Comparison of ENCODE assay signal across 11 cellular contexts in the genomic region with DNA sequence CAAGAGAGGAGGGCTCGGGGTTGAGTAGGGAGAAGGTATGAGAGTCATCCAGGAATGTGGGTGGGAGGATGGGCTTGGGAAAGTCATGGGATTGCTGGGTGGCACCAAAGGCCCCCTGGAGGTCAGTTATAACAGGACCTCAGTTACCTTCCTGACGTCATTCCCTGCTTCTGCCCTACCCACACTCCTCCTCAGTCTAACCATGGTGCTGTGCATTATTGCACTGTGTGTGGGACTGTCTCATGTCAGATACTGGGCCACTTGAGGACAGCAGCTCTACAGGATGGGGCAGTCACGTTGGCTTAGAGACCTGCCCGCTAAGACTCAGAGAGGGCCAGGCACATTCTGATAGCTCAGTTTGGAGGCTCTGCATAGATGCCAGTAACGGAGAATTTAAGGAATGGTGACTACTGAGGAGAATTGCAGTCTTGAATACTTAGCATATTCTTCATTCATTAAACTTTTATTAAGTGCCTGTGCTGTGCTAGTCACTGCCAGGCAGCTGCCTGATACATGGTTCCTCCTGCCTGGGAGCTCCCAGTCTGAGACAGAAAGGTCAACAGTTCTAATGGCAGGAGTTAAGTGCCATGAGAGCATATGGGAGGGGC.
A peak's percentile ranks its signal among the peaks of the same experiment; 100 is the strongest.
DNase-seq lines count a peak whose midpoint lies in the region; ATAC-seq, FAIRE-seq and TF ChIP-seq lines count a peak whose summit lies in the region.
"Had no signal": no experiment of that assay in that cellular context is flagged by ENCODE, and none has a peak within 500 bp of the region (broad histone marks: within the 10 kb centered on the region; RNA-seq: fewer than 3 reads in every experiment).

No MANE protein-coding gene starts in this region.

- H2BK12ac ChIP-seq in mesenchymal stem cell (ENCODE audit: low read length in 2 of 2): no peak overlapping the region

- no peaks in the 10 kb centered on the region for H3K4me1 Mint-ChIP-seq in endodermal cell
- H3K4me1 Mint-ChIP-seq: CD4-positive, alpha-beta memory T cell had no signal

- H4K8ac ChIP-seq in IMR-90 (ENCODE audit: low read depth in 2 of 2, low read length in 2 of 2): peak overlapping the region in 1 of 2 experiments; percentile 51; a peak in 1 of 4 replicates
- no peak overlapping the region for H4K8ac ChIP-seq in mesenchymal stem cell (ENCODE audit: low read length)

- H4K20me1 ChIP-seq in IMR-90 (ENCODE audit: insufficient read depth, low read length): no peaks in the 10 kb centered on the region

- POLR2A ChIA-PET in IMR-90 (lab: Charles Lee; ENCODE audit: unreplicated experiment): no interaction called here

- H3K4me2 ChIP-seq in IMR-90 (ENCODE audit: low read depth, low read length) (no peak overlapping the region), mesenchymal stem cell (ENCODE audit: low read length, poor library complexity, severe bottlenecking) (no peak overlapping the region)

- H4K91ac ChIP-seq in IMR-90 (ENCODE audit: insufficient read depth, low read depth, low read length) (peak overlapping the region; percentile 42; the same call in 1 of the 2 replicates), mesenchymal stem cell (ENCODE audit: low read length) (no peak overlapping the region)

- no peak overlapping the region for H2BK120ac ChIP-seq in IMR-90 (ENCODE audit: low read depth, low read length)
- no peak overlapping the region for H2BK120ac ChIP-seq in mesenchymal stem cell (ENCODE audit: low read depth, low read length)

- H2AFZ ChIP-seq in IMR-90 (replicated peaks; ENCODE audit: low read length, poor library complexity) (peak overlapping the region; percentile 28), mesenchymal stem cell (ENCODE audit: low read depth, low read length) (no peak overlapping the region)

- dilution Hi-C loops in IMR-90 (cut with HindIII; ENCODE audit: low sequenced_read_pairs, unreplicated experiment): no loop called here

- H2AK9ac ChIP-seq in IMR-90 (replicated peaks; ENCODE audit: low read depth, low read length, poor library complexity): no peak overlapping the region

- H3K36me3 Mint-ChIP-seq in endodermal cell (ENCODE audit: low read depth): no peaks in the 10 kb centered on the region
- H3K36me3 Mint-ChIP-seq: CD4-positive, alpha-beta memory T cell had no signal

- H3K36me3 ChIP-seq in IMR-90 (ENCODE audit: control insufficient read depth, insufficient read depth, low read length) (no peaks in the 10 kb centered on the region), endodermal cell (ENCODE audit: control insufficient read depth, insufficient read depth, low read length) (no peaks in the 10 kb centered on the region), mesenchymal stem cell (ENCODE audit: control insufficient read depth in 1 of 2, insufficient read depth in 2 of 2, low read depth in 1 of 2, low read length in 2 of 2) (peaks cover 0 to 20% of the 10 kb centered on the region in 2 experiments)
- H3K36me3 ChIP-seq: HAP-1 had no signal

- H3K14ac ChIP-seq in IMR-90 (replicated peaks; ENCODE audit: low read depth, low read length) (no peak overlapping the region), mesenchymal stem cell (ENCODE audit: low read length in 2 of 2) (no peak overlapping the region)

- H3K18ac ChIP-seq in IMR-90 (ENCODE audit: low read depth, low read length) (no peak overlapping the region), mesenchymal stem cell (ENCODE audit: low read depth in 1 of 2, low read length in 2 of 2) (no peak overlapping the region)

- no peaks in the 10 kb centered on the region for H3K27me3 ChIP-seq in IMR-90 (ENCODE audit: control insufficient read depth, insufficient read depth, low read length)
- no peaks in the 10 kb centered on the region for H3K27me3 ChIP-seq in endodermal cell (ENCODE audit: control insufficient read depth, insufficient read depth, low read length, poor library complexity, severe bottlenecking)
- H3K27me3 ChIP-seq in mesenchymal stem cell (ENCODE audit: control insufficient read depth in 1 of 2, insufficient read depth in 1 of 2, low read length in 2 of 2): no peaks in the 10 kb centered on the region

- H3K4me3 ChIP-seq in IMR-90 (ENCODE audit: insufficient read depth, low read depth, low read length): no peak overlapping the region
- H3K4me3 ChIP-seq in endodermal cell (ENCODE audit: low read length): no peak overlapping the region
- no peak overlapping the region for H3K4me3 ChIP-seq in mesenchymal stem cell (ENCODE audit: insufficient read depth in 1 of 2, low read depth in 1 of 2, low read length in 2 of 2)
- H3K4me3 ChIP-seq: HAP-1 had no signal

- peak; percentile 74 for DNase-seq in Caki2 (ENCODE audit: low read depth)
- peak; percentile 28 for DNase-seq in IMR-90
- peak; percentile 66 for DNase-seq in endodermal cell
- peak; percentile 51 for DNase-seq in mesenchymal stem cell
- DNase-seq in frontal cortex (ENCODE audit: low spot score in 2 of 2): no peak
- no peak for DNase-seq in left colon
- no peak for DNase-seq in SKM-1 treated with dmso at 0.1 percent for 144 hours (lab: John Stamatoyannopoulos, UW; ENCODE audit: unreplicated experiment)
- DNase-seq: CD4-positive, alpha-beta memory T cell; dermis blood vessel endothelial cell had no signal

- 0 out of 2 replicates have a peak overlapping the region, but pooled peaks have one; percentile 1 for H3K27ac ChIP-seq in IMR-90 (ENCODE audit: insufficient read depth, low read length)
- H3K27ac ChIP-seq in endodermal cell (ENCODE audit: low read depth, low read length): no peak overlapping the region
- H3K27ac ChIP-seq in mesenchymal stem cell (ENCODE audit: low read length, poor library complexity, severe bottlenecking): peak overlapping the region; percentile 39

- no peak overlapping the region for H2BK15ac ChIP-seq in IMR-90 (ENCODE audit: low read depth, low read length)
- no peak overlapping the region for H2BK15ac ChIP-seq in mesenchymal stem cell (ENCODE audit: low read depth, poor library complexity, severe bottlenecking)

- H3K4me1 ChIP-seq in IMR-90 (ENCODE audit: control insufficient read depth, insufficient read depth, low read length) (peaks cover 8% of the 10 kb centered on the region), endodermal cell (ENCODE audit: control insufficient read depth, insufficient read depth, low read length) (no peaks in the 10 kb centered on the region), mesenchymal stem cell (ENCODE audit: control insufficient read depth, insufficient read depth, low read depth, low read length) (peaks cover 8% of the 10 kb centered on the region)
- H3K4me1 ChIP-seq: HAP-1 had no signal

- H3K23ac ChIP-seq in IMR-90 (ENCODE audit: low read depth, low read length) (no peak overlapping the region), mesenchymal stem cell (ENCODE audit: low read length in 2 of 2) (no peak overlapping the region)

- H3K79me1 ChIP-seq in IMR-90 (ENCODE audit: low read depth in 1 of 2, low read length in 2 of 2): no peaks in the 10 kb centered on the region
- no peaks in the 10 kb centered on the region for H3K79me1 ChIP-seq in mesenchymal stem cell (replicated peaks; ENCODE audit: low read length, poor library complexity, severe bottlenecking)

- no peak overlapping the region; the same call in 1 of the 2 replicates for H4K5ac ChIP-seq in IMR-90 (ENCODE audit: low read depth, low read length)

- intact Hi-C loops in IMR-90 (cut with micrococcal nuclease): no loop called here
- intact Hi-C loops in left colon (cut with DNase I, micrococcal nuclease): no loop called here

- H3K27me3 Mint-ChIP-seq in endodermal cell (ENCODE audit: insufficient read depth): no peaks in the 10 kb centered on the region

- ATAC-seq in IMR-90 (ENCODE audit: low read depth): peak; percentile 74
- no peak for ATAC-seq in HG02970 (IDR thresholded peaks at IDR 0.05; ENCODE audit: low FRiP score, unreplicated experiment)
- no peak for ATAC-seq in left colon

- CTCF ChIA-PET in IMR-90 (lab: Yijun Ruan, JAX): interaction anchor here (1.6 kb wide), 1 partner anchor 9 kb away, joined by 3 read pairs; no protein-coding TSS in a partner anchor

- TF ChIP-seq CTCF in IMR-90 (conservative IDR thresholded peaks at IDR 0.05; ENCODE audit: low read depth, low read length): 0 out of 2 replicates have a peak, but pooled peaks have one; percentile 11
- TF ChIP-seq CTCF in endodermal cell (conservative IDR thresholded peaks at IDR 0.05): peak; percentile 68

- no peak overlapping the region for H3K4me3 Mint-ChIP-seq in endodermal cell
- H3K4me3 Mint-ChIP-seq: CD4-positive, alpha-beta memory T cell had no signal

- TF ChIP-seq RAD21 in IMR-90 (IDR thresholded peaks at IDR 0.05; ENCODE audit: low read length): 0 out of 2 replicates have a peak, but pooled peaks have one; percentile 13

- BruUV-seq in IMR-90 (replicated peaks; lab: Mats Ljungman, UMichigan): no TSS peak

- no peak overlapping the region for H3K9ac ChIP-seq in IMR-90 (ENCODE audit: low read depth, low read length)
- no peak overlapping the region for H3K9ac ChIP-seq in endodermal cell (ENCODE audit: extremely low read depth, low read length, poor library complexity, severe bottlenecking)
- H3K9ac ChIP-seq in mesenchymal stem cell (ENCODE audit: low read length): no peak overlapping the region

- no peaks in the 10 kb centered on the region for H3K9me3 Mint-ChIP-seq in endodermal cell

- H2AK5ac ChIP-seq in IMR-90 (ENCODE audit: low read depth, low read length) (peak overlapping the region; percentile 69; the same call in 1 of the 2 replicates), mesenchymal stem cell (ENCODE audit: low read length, severe bottlenecking) (no peak overlapping the region)

- H3K4ac ChIP-seq in IMR-90 (ENCODE audit: low read depth, low read length) (peak overlapping the region; percentile 21; the same call in 1 of the 2 replicates), mesenchymal stem cell (ENCODE audit: low read depth in 1 of 2, low read length in 2 of 2) (no peak overlapping the region)

- WGBS in IMR-90 (ENCODE audit: extremely low coverage in 2 of 2, insufficient read length in 1 of 2), 2 experiments: 49% methylated on average over 2 of the region's 5 CpGs; no CpG with 5 or more reads in 1 of the 2 experiments
- WGBS in endodermal cell (ENCODE audit: insufficient coverage in 1 of 2, insufficient read length in 1 of 2), 2 experiments: 76 to 83% methylated on average over 1 to 5 of the region's 5 CpGs
- 47% methylated on average over 4 of the region's 5 CpGs for WGBS in mesenchymal stem cell

- peak overlapping the region; percentile 2 for H2BK5ac ChIP-seq in IMR-90 (ENCODE audit: low read depth, low read length, poor library complexity, severe bottlenecking)
- no peak overlapping the region for H2BK5ac ChIP-seq in mesenchymal stem cell (ENCODE audit: low read depth, low read length, poor library complexity, severe bottlenecking)

- no peak for TF ChIP-seq POLR2A in IMR-90 (IDR thresholded peaks at IDR 0.05; ENCODE audit: low read depth, low read length)

- no peak overlapping the region for H2BK20ac ChIP-seq in IMR-90 (ENCODE audit: low read depth, low read length)

- H3K27ac Mint-ChIP-seq in endodermal cell: no peak overlapping the region
- H3K27ac Mint-ChIP-seq: CD4-positive, alpha-beta memory T cell had no signal

- H3K9me3 ChIP-seq in IMR-90 (ENCODE audit: control insufficient read depth, insufficient read depth, low read length) (no peaks in the 10 kb centered on the region), endodermal cell (ENCODE audit: control insufficient read depth, low read length) (no peaks in the 10 kb centered on the region), mesenchymal stem cell (ENCODE audit: control insufficient read depth, low read length) (no peaks in the 10 kb centered on the region)
- H3K9me3 ChIP-seq: HAP-1 had no signal

- in situ Hi-C loops in Caki2 (cut with HindIII; ENCODE audit: low pct_unique_long_range_greater_than_20kb, low sequenced_read_pairs) (no loop called here), IMR-90 (cut with MboI; ENCODE audit: low sequenced_read_pairs) (no loop called here)

- no peak for FAIRE-seq in frontal cortex (lab: Jason Lieb, UNC)

- H3K9me1 ChIP-seq in IMR-90 (ENCODE audit: insufficient read depth, low read length): peaks cover 3% of the 10 kb centered on the region

- H3K56ac ChIP-seq in IMR-90 (ENCODE audit: extremely low read depth, insufficient read depth, low read length): no peak overlapping the region

Comparison
In these comparisons a context has a peak if more than half of its experiments do, and no peak if none do; other contexts are left out.
1. DNase-seq: peak in Caki2 (single experiment), IMR-90 (single experiment), endodermal cell (single experiment) and mesenchymal stem cell (single experiment); none in frontal cortex (0 of 2), left colon (0 of 2) and SKM-1 treated with dmso at 0.1 percent for 144 hours (single experiment).